18 cellular contexts compared by ENCODE assay signal in genomic region chr5:73770601-73771025, GRCh38.
A peak's percentile ranks its signal among the peaks of the same experiment; 100 is the strongest.
DNase-seq lines count a peak whose midpoint lies in the region; ATAC-seq and TF ChIP-seq lines count a peak whose summit lies in the region.
"Had no signal": no experiment of that assay in that cellular context is flagged by ENCODE, and none has a peak within 500 bp of the region (broad histone marks: within the 10 kb centered on the region; RNA-seq: fewer than 3 reads in every experiment).

No MANE protein-coding gene starts in this region.

- no peaks in the 10 kb centered on the region for H3K36me3 ChIP-seq in right lobe of liver
- H3K36me3 ChIP-seq: cardiac muscle cell, neural progenitor cell had no signal

- H3K4me1 ChIP-seq in right lobe of liver = peaks cover 0 to 17% (median 0%) of the 10 kb centered on the region in 4 donors
- H3K4me1 ChIP-seq: neural progenitor cell had no signal

- intact Hi-C loops in right lobe of liver (cut with DNase I) = no loop called here

- WGBS in right lobe of liver (ENCODE audit: insufficient coverage, low coverage, low lambda C conversion rate, missing lambda C conversion rate) = 10% methylated on average over 4 of the region's 4 CpGs

- no peak overlapping the region for H3K4me3 ChIP-seq in right lobe of liver
- H3K4me3 ChIP-seq: cardiac muscle cell, neural progenitor cell had no signal

- no peak for TF ChIP-seq CTCF in right lobe of liver (IDR thresholded peaks at IDR 0.05)

- peak overlapping the region in 1 of 3 donors; percentile 24 for H3K27ac ChIP-seq in right lobe of liver
- H3K27ac ChIP-seq: cardiac muscle cell, neural progenitor cell had no signal

- no peak for TF ChIP-seq POLR2A in right lobe of liver (IDR thresholded peaks at IDR 0.05)

- DNase-seq in H4 (ENCODE audit: low spot score) = peak; percentile 39
- peak; percentile 26 for DNase-seq in NCI-H69 (lab: John Stamatoyannopoulos, UW)
- peak; percentile 27 for DNase-seq in dedifferentiated amniotic fluid mesenchymal stem cell (ENCODE audit: extremely low spot score)
- DNase-seq in right lobe of liver = no peak
- no peak for DNase-seq in UCSD-AML1 (lab: John Stamatoyannopoulos, UW; ENCODE audit: unreplicated experiment)
- no peak for DNase-seq in activated naive CD4-positive, alpha-beta T cell treated with Interleukin-2 at 50 U/mL for 16 hours
- no peak for DNase-seq in AML-193 (lab: John Stamatoyannopoulos, UW)
- DNase-seq: activated T-cell treated with anti-CD3 and anti-CD28 coated beads, Interleukin-2, amount 50 U/mL, for 4 hours; CD8-positive, alpha-beta memory T cell; dermis blood vessel endothelial cell; DMS153; head of caudate nucleus; NCI-H1105 treated with DMSO at 0.1 percent for 48 hours; NCI-H2107; stimulated activated CD8-positive, alpha-beta memory T cell treated with anti-CD3 and anti-CD28 coated beads, Interleukin-4, amount 100 ng/mL, for 48 hours had no signal

- H3K27me3 ChIP-seq in right lobe of liver = no peaks in the 10 kb centered on the region
- H3K27me3 ChIP-seq: cardiac muscle cell, neural progenitor cell had no signal

- ATAC-seq in right lobe of liver = peak in 3 of 4 donors; percentile 34 to 57 (median 44)
- no peak for ATAC-seq in GM18861 (IDR thresholded peaks at IDR 0.05; ENCODE audit: unreplicated experiment)
- ATAC-seq: activated T-cell treated with anti-CD3 and anti-CD28 coated beads, Interleukin-2, amount 50 U/mL, for 4 hours had no signal

- H3K9me3 ChIP-seq in right lobe of liver = no peaks in the 10 kb centered on the region

Comparison
In these comparisons a context has a peak if more than half of its experiments do, and no peak if none do; other contexts are left out.
1. DNase-seq: peak in H4 (single experiment), NCI-H69 (single experiment) and dedifferentiated amniotic fluid mesenchymal stem cell (single experiment); none in right lobe of liver (0 of 3), UCSD-AML1 (single experiment), activated naive CD4-positive, alpha-beta T cell treated with Interleukin-2 at 50 U/mL for 16 hours (single experiment) and AML-193 (0 of 2).